In the genomic region with DNA sequence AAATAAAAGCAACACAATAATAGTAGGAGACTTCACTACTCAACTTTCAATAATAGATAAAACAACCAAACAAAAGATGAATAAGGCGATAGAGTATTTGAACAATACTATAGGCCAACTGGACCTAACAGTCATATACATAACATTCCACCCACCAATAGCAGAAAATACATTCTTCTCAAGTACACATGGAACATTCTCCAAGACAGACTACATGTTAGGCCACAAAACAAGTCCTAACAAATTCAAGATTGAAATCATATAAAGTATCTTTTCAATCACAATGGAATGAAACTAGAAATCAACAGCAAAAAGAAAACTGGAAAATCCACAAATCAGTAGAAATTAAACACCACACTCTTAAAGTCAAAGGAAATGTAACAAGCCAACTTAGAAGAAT, we compare ENCODE assay signal across 24 cellular contexts. TPM values are rescaled to one million over a fixed set of nuclear protein-coding genes. Genes with fewer than 3 reads are reported as not detected.
A peak's percentile ranks its signal among the peaks of the same experiment; 100 is the strongest.
DNase-seq lines count a peak whose midpoint lies in the region; ATAC-seq and TF ChIP-seq lines count a peak whose summit lies in the region.
"Had no signal": no experiment of that assay in that cellular context is flagged by ENCODE, and none has a peak within 500 bp of the region (broad histone marks: within the 10 kb centered on the region; RNA-seq: fewer than 3 reads in every experiment).

No MANE protein-coding gene starts in this region.

- no peaks in the 10 kb centered on the region for H3K4me1 ChIP-seq in uterus
- H3K4me1 ChIP-seq: Peyer's patch, SJCRH30 had no signal

- H3K27ac Mint-ChIP-seq in activated naive CD4-positive, alpha-beta T cell treated with anti-CD3 and anti-CD28 coated beads for 36 hours, result peak overlapping the region; percentile 67
- peak overlapping the region; percentile 37 for H3K27ac Mint-ChIP-seq in T-helper 17 cell
- H3K27ac Mint-ChIP-seq in stimulated activated naive B cell treated with anti-CD40 and anti-IgM and Interleukin-4, amounts not matched to agents 10 μg/mL and 1 μg/mL and 100 μg/mL, for 72 hours, result peak overlapping the region; percentile 48
- H3K27ac Mint-ChIP-seq: activated CD4-positive, alpha-beta T cell treated with anti-CD3 and anti-CD28 coated beads, Interleukin-2, amount 10 ng/mL, durations not matched to agents 7 days and 5 days; activated naive CD8-positive, alpha-beta T cell treated with anti-CD3 and anti-CD28 coated beads for 36 hours had no signal

- peaks cover 36% of the 10 kb centered on the region for H3K36me3 Mint-ChIP-seq in activated naive CD4-positive, alpha-beta T cell treated with anti-CD3 and anti-CD28 coated beads for 36 hours (ENCODE audit: low read depth)
- H3K36me3 Mint-ChIP-seq in T-helper 17 cell (ENCODE audit: low read depth), result peaks cover 13% of the 10 kb centered on the region
- H3K36me3 Mint-ChIP-seq in stimulated activated naive B cell treated with anti-CD40 and anti-IgM and Interleukin-4, amounts not matched to agents 10 μg/mL and 1 μg/mL and 100 μg/mL, for 72 hours, result peaks cover 55 to 56% of the 10 kb centered on the region in 2 donors

- H3K27ac ChIP-seq in epithelial cell of prostate (peak overlapping the region; percentile 63), uterus (no peak overlapping the region)
- H3K27ac ChIP-seq: heart right ventricle, Peyer's patch, SJCRH30 had no signal

- ATAC-seq in T-helper 17 cell, result no peak
- ATAC-seq in stimulated activated naive B cell treated with anti-CD40 and anti-IgM and Interleukin-4, amounts not matched to agents 10 μg/mL and 1 μg/mL and 100 μg/mL, for 72 hours (replicated peaks), result no peak
- ATAC-seq: heart right ventricle, left cardiac atrium had no signal

- TF ChIP-seq POLR2A in uterus (IDR thresholded peaks at IDR 0.05), result no peak

- peaks cover 14% of the 10 kb centered on the region for H3K4me1 Mint-ChIP-seq in activated naive CD4-positive, alpha-beta T cell treated with anti-CD3 and anti-CD28 coated beads for 36 hours (ENCODE audit: low read depth)
- H3K4me1 Mint-ChIP-seq in T-helper 17 cell, result peaks cover 2% of the 10 kb centered on the region
- peaks cover 3 to 10% of the 10 kb centered on the region in 2 donors for H3K4me1 Mint-ChIP-seq in stimulated activated naive B cell treated with anti-CD40 and anti-IgM and Interleukin-4, amounts not matched to agents 10 μg/mL and 1 μg/mL and 100 μg/mL, for 72 hours

- intact Hi-C loops in activated naive CD4-positive, alpha-beta T cell treated with anti-CD3 and anti-CD28 coated beads for 36 hours (cut with micrococcal nuclease), result no loop called here
- intact Hi-C loops in uterus (cut with DNase I; ENCODE audit: low total_unique reads), result no loop called here

- CTCF ChIA-PET in activated naive CD4-positive, alpha-beta T cell treated with anti-CD3 and anti-CD28 coated beads for 36 hours (lab: Charles Lee), result interaction anchor here (1.5 kb wide), 1 partner anchor 104 kb away, joined by 3 read pairs; no protein-coding TSS in a partner anchor

- H3K4me3 Mint-ChIP-seq in activated naive CD4-positive, alpha-beta T cell treated with anti-CD3 and anti-CD28 coated beads for 36 hours, result no peak overlapping the region
- H3K4me3 Mint-ChIP-seq in T-helper 17 cell, result no peak overlapping the region
- no peak overlapping the region for H3K4me3 Mint-ChIP-seq in stimulated activated naive B cell treated with anti-CD40 and anti-IgM and Interleukin-4, amounts not matched to agents 10 μg/mL and 1 μg/mL and 100 μg/mL, for 72 hours
- H3K4me3 Mint-ChIP-seq: activated CD4-positive, alpha-beta T cell treated with anti-CD3 and anti-CD28 coated beads, Interleukin-2, amount 10 ng/mL, durations not matched to agents 7 days and 5 days; activated naive CD8-positive, alpha-beta T cell treated with anti-CD3 and anti-CD28 coated beads for 36 hours had no signal

- no peaks in the 10 kb centered on the region for H3K27me3 Mint-ChIP-seq in activated naive CD4-positive, alpha-beta T cell treated with anti-CD3 and anti-CD28 coated beads for 36 hours (ENCODE audit: low read depth)
- no peaks in the 10 kb centered on the region for H3K27me3 Mint-ChIP-seq in T-helper 17 cell
- no peaks in the 10 kb centered on the region for H3K27me3 Mint-ChIP-seq in stimulated activated naive B cell treated with anti-CD40 and anti-IgM and Interleukin-4, amounts not matched to agents 10 μg/mL and 1 μg/mL and 100 μg/mL, for 72 hours
- H3K27me3 Mint-ChIP-seq: activated CD4-positive, alpha-beta T cell treated with anti-CD3 and anti-CD28 coated beads, Interleukin-2, amount 10 ng/mL, durations not matched to agents 7 days and 5 days; activated naive CD8-positive, alpha-beta T cell treated with anti-CD3 and anti-CD28 coated beads for 36 hours had no signal

- no peaks in the 10 kb centered on the region for H3K9me3 ChIP-seq in T-helper 17 cell (ENCODE audit: control insufficient read depth, low read length, poor library complexity, severe bottlenecking)
- H3K9me3 ChIP-seq in uterus, result no peaks in the 10 kb centered on the region
- H3K9me3 ChIP-seq: heart right ventricle, Peyer's patch, SJCRH30 had no signal

- no peaks in the 10 kb centered on the region for H3K27me3 ChIP-seq in uterus
- H3K27me3 ChIP-seq: heart right ventricle, Peyer's patch, SJCRH30 had no signal

- no peak for TF ChIP-seq CTCF in uterus (IDR thresholded peaks at IDR 0.05)

- DNase-seq in activated naive CD4-positive, alpha-beta T cell treated with anti-CD3 and anti-CD28 coated beads for 36 hours, result no peak
- DNase-seq in activated naive CD4-positive, alpha-beta T cell treated with Interleukin-2 at 50 U/mL for 16 hours, result no peak
- no peak for DNase-seq in T-helper 17 cell
- peak; percentile 31 for DNase-seq in epithelial cell of prostate (ENCODE audit: low read depth, low spot score)
- no peak for DNase-seq in stimulated activated naive B cell treated with anti-CD40 and anti-IgM and Interleukin-4, amounts not matched to agents 10 μg/mL and 1 μg/mL and 100 μg/mL, for 72 hours
- DNase-seq in NCI-H128 (lab: John Stamatoyannopoulos, UW; ENCODE audit: unreplicated experiment), result no peak
- DNase-seq in uterus, result no peak
- DNase-seq: ACHN; activated CD4-positive, alpha-beta T cell treated with anti-CD3 and anti-CD28 coated beads, Interleukin-2, amount 10 ng/mL, durations not matched to agents 7 days and 5 days; activated CD8-positive, alpha-beta memory T cell treated with anti-CD3 and anti-CD28 coated beads, Interleukin-2, amount 50 U/mL, for 4 hours; activated naive CD8-positive, alpha-beta T cell treated with anti-CD3 and anti-CD28 coated beads for 36 hours; COR-L47; DMS79 treated with DMSO at 0.1 percent for 48 hours; GOT3; heart right ventricle; KBM-7; left cardiac atrium; MV-4-11; NCI-H1694; NCI-H524 treated with DMSO at 0.1 percent for 48 hours; occipital lobe; Peyer's patch; SJCRH30; stimulated activated CD8-positive, alpha-beta memory T cell treated with anti-CD3 and anti-CD28 coated beads, Interleukin-4, amount 100 ng/mL, for 48 hours had no signal

- no peak overlapping the region for H3K4me3 ChIP-seq in uterus
- H3K4me3 ChIP-seq: heart right ventricle, Peyer's patch, SJCRH30 had no signal

- H3K36me3 ChIP-seq in uterus, result no peaks in the 10 kb centered on the region

- H3K9me3 Mint-ChIP-seq in activated naive CD4-positive, alpha-beta T cell treated with anti-CD3 and anti-CD28 coated beads for 36 hours, result no peaks in the 10 kb centered on the region
- no peaks in the 10 kb centered on the region for H3K9me3 Mint-ChIP-seq in stimulated activated naive B cell treated with anti-CD40 and anti-IgM and Interleukin-4, amounts not matched to agents 10 μg/mL and 1 μg/mL and 100 μg/mL, for 72 hours
- H3K9me3 Mint-ChIP-seq: activated CD4-positive, alpha-beta T cell treated with anti-CD3 and anti-CD28 coated beads, Interleukin-2, amount 10 ng/mL, durations not matched to agents 7 days and 5 days; activated naive CD8-positive, alpha-beta T cell treated with anti-CD3 and anti-CD28 coated beads for 36 hours had no signal

RNA-seq across cellular contexts. Expression of a gene that starts 28.8 kb away (rescaled TPM):
- total RNA-seq in activated naive CD4-positive, alpha-beta T cell treated with anti-CD3 and anti-CD28 coated beads for 36 hours, result 10 to 100 TPM; 15.6 to 17.9 TPM
- total RNA-seq in T-helper 17 cell (10 to 100 TPM; 11.9 to 13.3 TPM), uterus (10 to 100 TPM in 3 of 4 donors, 1 to 10 TPM in 1; 2.4 to 47.4 (median 25.7) TPM)
